In the genomic region with DNA sequence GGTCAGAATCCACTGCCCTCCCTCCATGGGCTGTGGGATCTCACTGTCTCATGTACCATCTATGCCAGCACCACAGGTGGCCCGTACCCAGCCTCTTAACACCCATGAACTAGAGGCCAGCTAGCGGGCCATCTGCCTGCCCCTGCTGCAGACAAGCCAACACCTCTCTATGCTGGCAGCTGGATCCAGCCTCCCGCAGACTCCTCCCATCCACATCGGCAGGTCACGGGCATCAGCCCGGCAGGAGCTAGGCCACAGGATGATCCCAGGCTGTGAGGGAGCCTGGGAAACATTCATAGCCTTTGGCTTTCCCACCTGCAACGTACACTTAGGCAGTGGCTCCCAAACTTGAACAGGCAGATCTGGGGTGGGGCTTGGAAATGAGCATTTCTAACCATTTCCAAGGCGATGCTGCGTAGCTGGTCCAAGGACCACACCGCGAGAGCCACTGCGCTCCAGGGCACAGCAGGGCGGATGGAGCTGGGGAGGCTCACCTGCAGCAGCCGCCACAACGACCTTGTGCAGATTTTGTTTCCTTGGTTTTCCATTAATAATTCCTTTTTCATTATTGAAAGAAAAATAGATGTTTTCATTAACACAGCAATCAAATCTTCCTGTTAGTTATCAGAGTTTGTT, we compare ENCODE assay signal across 21 cellular contexts.
DNase-seq lines count a peak whose midpoint lies in the region; ATAC-seq and TF ChIP-seq lines count a peak whose summit lies in the region.
"Had no signal": no experiment of that assay in that cellular context is flagged by ENCODE, and none has a peak within 500 bp of the region (broad histone marks: within the 10 kb centered on the region; RNA-seq: fewer than 3 reads in every experiment).

No MANE protein-coding gene starts in this region.

- no peaks in the 10 kb centered on the region for H4K20me1 ChIP-seq in osteoblast (ENCODE audit: insufficient read depth, low read length)

- DNase-seq in NCI-H510A treated with DMSO at 0.1 percent for 48 hours (lab: John Stamatoyannopoulos, UW), result peak; percentile 60
- DNase-seq in endodermal cell, result peak; percentile 60
- DNase-seq in osteoblast (ENCODE audit: insufficient read length, low spot score, missing footprints), result peak; percentile 30
- DNase-seq in MG63, result no peak
- no peak for DNase-seq in NCI-H1417 (lab: John Stamatoyannopoulos, UW)
- DNase-seq: BE2C, DMS79, GM23248, NCI-H1092 treated with DMSO at 0.1 percent for 48 hours, NCI-H1694, NCI-H2081, NCI-H2171 treated with DMSO at 0.1 percent for 48 hours, NCI-H748 treated with DMSO at 0.1 percent for 48 hours, SIG-M5, SK-N-SH had no signal

- POLR2A ChIA-PET in HEK293 (lab: Yijun Ruan, JAX), result no interaction called here

- H3K27ac ChIP-seq in HEK293 (ENCODE audit: extremely low read depth, low read depth, low read length) (no peak overlapping the region), endodermal cell (ENCODE audit: low read depth, low read length) (no peak overlapping the region), osteoblast (ENCODE audit: low read depth, low read length) (no peak overlapping the region)
- H3K27ac ChIP-seq: GM23248, RWPE1 had no signal

- no peaks in the 10 kb centered on the region for H3K27me3 ChIP-seq in endodermal cell (ENCODE audit: control insufficient read depth, insufficient read depth, low read length, poor library complexity, severe bottlenecking)
- peaks cover 19% of the 10 kb centered on the region for H3K27me3 ChIP-seq in osteoblast (ENCODE audit: insufficient read depth, low read length)
- no peaks in the 10 kb centered on the region for H3K27me3 ChIP-seq in MG63
- H3K27me3 ChIP-seq: BE2C had no signal

- CTCF ChIA-PET in HEK293 (lab: Yijun Ruan, JAX), result no interaction called here

- no peak overlapping the region for H3K9ac ChIP-seq in endodermal cell (ENCODE audit: extremely low read depth, low read length, poor library complexity, severe bottlenecking)
- H3K9ac ChIP-seq: GM23248, SK-N-SH had no signal

- no peaks in the 10 kb centered on the region for H3K27me3 Mint-ChIP-seq in endodermal cell (ENCODE audit: insufficient read depth)

- no peaks in the 10 kb centered on the region for H3K79me2 ChIP-seq in osteoblast (ENCODE audit: insufficient read depth, low read length)

- H3K9me3 Mint-ChIP-seq in endodermal cell, result no peaks in the 10 kb centered on the region

- H3K36me3 ChIP-seq in HEK293 (ENCODE audit: control insufficient read depth in 2 of 2, insufficient read depth in 1 of 2, low read length in 2 of 2) (no peaks in the 10 kb centered on the region), endodermal cell (ENCODE audit: control insufficient read depth, insufficient read depth, low read length) (no peaks in the 10 kb centered on the region), osteoblast (ENCODE audit: insufficient read depth, low read length) (no peaks in the 10 kb centered on the region), MG63 (no peaks in the 10 kb centered on the region)
- H3K36me3 ChIP-seq: BE2C had no signal

- H3K4me3 ChIP-seq in HEK293 (ENCODE audit: low read depth, low read length) (no peak overlapping the region), endodermal cell (ENCODE audit: low read length) (no peak overlapping the region), osteoblast (ENCODE audit: insufficient read depth, low read length) (no peak overlapping the region), MG63 (no peak overlapping the region)
- H3K4me3 ChIP-seq: GM23248, K562 had no signal

- H3K4me2 ChIP-seq in osteoblast (ENCODE audit: insufficient read depth, low read length), result no peak overlapping the region
- H3K4me2 ChIP-seq: SK-N-SH had no signal

- H3K9me3 ChIP-seq in HEK293 (ENCODE audit: control insufficient read depth, insufficient read depth, low read depth, low read length) (no peaks in the 10 kb centered on the region), endodermal cell (ENCODE audit: control insufficient read depth, low read length) (no peaks in the 10 kb centered on the region), osteoblast (ENCODE audit: low read depth, low read length) (no peaks in the 10 kb centered on the region), MG63 (no peaks in the 10 kb centered on the region)
- H3K9me3 ChIP-seq: BE2C, SK-N-SH had no signal

- WGBS in endodermal cell (ENCODE audit: insufficient coverage in 1 of 2, insufficient read length in 1 of 2), 2 experiments, result 93 to 95% methylated on average over 12 to 15 of the region's 15 CpGs

- no peak overlapping the region for H3K27ac Mint-ChIP-seq in endodermal cell

- no peaks in the 10 kb centered on the region for H3K36me3 Mint-ChIP-seq in endodermal cell (ENCODE audit: low read depth)

- TF ChIP-seq CTCF in HEK293 (tag by site-specific recombination; IDR thresholded peaks at IDR 0.05), result no peak
- no peak for TF ChIP-seq CTCF in endodermal cell (conservative IDR thresholded peaks at IDR 0.05)
- no peak for TF ChIP-seq CTCF in osteoblast (IDR thresholded peaks at IDR 0.05; ENCODE audit: extremely low read depth, low read depth, low read length)

- ATAC-seq in HG02970 (IDR thresholded peaks at IDR 0.05; ENCODE audit: low FRiP score, unreplicated experiment), result no peak
- ATAC-seq in GM21423 (IDR thresholded peaks at IDR 0.05; ENCODE audit: unreplicated experiment), result no peak
- ATAC-seq: HCT116, K562 had no signal

- H3K4me1 ChIP-seq in HEK293 (ENCODE audit: control insufficient read depth, insufficient read depth, low read length) (no peaks in the 10 kb centered on the region), endodermal cell (ENCODE audit: control insufficient read depth, insufficient read depth, low read length) (no peaks in the 10 kb centered on the region), osteoblast (ENCODE audit: insufficient read depth, low read length) (no peaks in the 10 kb centered on the region)
- H3K4me1 ChIP-seq: BE2C had no signal

- no peak overlapping the region for H3K4me3 Mint-ChIP-seq in endodermal cell

- no peak overlapping the region for H2AFZ ChIP-seq in osteoblast (ENCODE audit: low read length)
- H2AFZ ChIP-seq: GM23248 had no signal

- peaks cover 6% of the 10 kb centered on the region for H3K4me1 Mint-ChIP-seq in endodermal cell

TF ChIP-seq in HEK293, 187 proteins besides CTCF, POLR2A, EP300 and RAD21:
- TF ChIP-seq ZNF610 (tag by site-specific recombination; IDR thresholded peaks at IDR 0.05; ENCODE audit: borderline replicate concordance) (no peak), ZIC2 (tag by site-specific recombination; IDR thresholded peaks at IDR 0.05) (peak; percentile 53)

Comparison
In these comparisons a context has a peak if more than half of its experiments do, and no peak if none do; other contexts are left out.
1. DNase-seq: peak in NCI-H510A treated with DMSO at 0.1 percent for 48 hours (single experiment), endodermal cell (single experiment) and osteoblast (single experiment); none in MG63 (single experiment) and NCI-H1417 (0 of 3).